11 cellular contexts compared by ENCODE assay signal in the genomic region with DNA sequence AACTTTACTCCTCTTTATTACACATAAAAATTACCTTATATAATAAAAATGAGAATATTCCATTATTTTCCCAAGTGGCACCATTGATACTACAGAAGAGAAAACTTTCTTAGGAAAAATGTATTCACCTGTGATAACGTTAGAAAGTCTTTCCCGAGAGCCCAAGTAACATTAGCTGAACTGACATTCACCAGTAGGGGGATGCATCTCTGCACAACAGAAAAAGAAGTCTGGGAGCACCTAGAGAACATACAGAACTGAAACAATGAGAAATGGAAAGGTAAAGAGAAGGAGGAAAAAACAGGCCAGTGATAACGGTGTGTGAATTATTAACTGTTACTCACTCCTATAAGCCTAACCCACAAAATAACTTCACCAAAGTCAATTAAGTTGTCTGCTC.
DNase-seq lines count a peak whose midpoint lies in the region; ATAC-seq and TF ChIP-seq lines count a peak whose summit lies in the region.
"Had no signal": no experiment of that assay in that cellular context is flagged by ENCODE, and none has a peak within 500 bp of the region (broad histone marks: within the 10 kb centered on the region; RNA-seq: fewer than 3 reads in every experiment).

No MANE protein-coding gene starts in this region.

- TF ChIP-seq CTCF in mammary epithelial cell (conservative IDR thresholded peaks at IDR 0.05 in 1 of 2, IDR thresholded peaks at IDR 0.05 in 1 of 2; ENCODE audit: extremely low read depth in 1 of 2, insufficient read depth in 1 of 2, low read depth in 1 of 2, low read length in 2 of 2) (peak; percentile 32 to 59), neural progenitor cell (IDR thresholded peaks at IDR 0.05) (peak; percentile 67)

- no peaks in the 10 kb centered on the region for H3K9me3 ChIP-seq in mammary epithelial cell (replicated peaks; ENCODE audit: insufficient read depth, low read length)
- H3K9me3 ChIP-seq in neural progenitor cell (ENCODE audit: low read depth) = no peaks in the 10 kb centered on the region

- H3K4me1 Mint-ChIP-seq in neural progenitor cell = peaks cover 19% of the 10 kb centered on the region
- H3K4me1 Mint-ChIP-seq in effector memory CD8-positive, alpha-beta T cell (ENCODE audit: low read depth in 2 of 2) = no peaks in the 10 kb centered on the region
- no peaks in the 10 kb centered on the region for H3K4me1 Mint-ChIP-seq in naive thymus-derived CD8-positive, alpha-beta T cell

- no peak for ATAC-seq in GM21526 (IDR thresholded peaks at IDR 0.05; ENCODE audit: low FRiP score, unreplicated experiment)
- no peak for ATAC-seq in effector memory CD8-positive, alpha-beta T cell (replicated peaks)
- no peak for ATAC-seq in naive thymus-derived CD8-positive, alpha-beta T cell

- no peaks in the 10 kb centered on the region for H3K79me2 ChIP-seq in mammary epithelial cell (ENCODE audit: insufficient read depth, low read length)
- H3K79me2 ChIP-seq in neural progenitor cell (ENCODE audit: low read depth) = no peaks in the 10 kb centered on the region

- no peak overlapping the region for H3K4me3 Mint-ChIP-seq in neural progenitor cell
- no peak overlapping the region for H3K4me3 Mint-ChIP-seq in effector memory CD8-positive, alpha-beta T cell
- no peak overlapping the region for H3K4me3 Mint-ChIP-seq in naive thymus-derived CD8-positive, alpha-beta T cell

- in situ Hi-C loops in mammary epithelial cell (cut with MboI; ENCODE audit: low sequenced_read_pairs in 2 of 2) = no loop called here

- H3K27me3 Mint-ChIP-seq in neural progenitor cell (ENCODE audit: insufficient read depth, low read depth) = no peaks in the 10 kb centered on the region
- H3K27me3 Mint-ChIP-seq in effector memory CD8-positive, alpha-beta T cell = no peaks in the 10 kb centered on the region
- no peaks in the 10 kb centered on the region for H3K27me3 Mint-ChIP-seq in naive thymus-derived CD8-positive, alpha-beta T cell

- H3K27me3 ChIP-seq in mammary epithelial cell (ENCODE audit: insufficient read depth, low read length) (no peaks in the 10 kb centered on the region), neural progenitor cell (no peaks in the 10 kb centered on the region)

- no peak overlapping the region for H3K27ac ChIP-seq in mammary epithelial cell (ENCODE audit: insufficient read depth, low read depth, low read length)
- H3K27ac ChIP-seq in neural progenitor cell = no peak overlapping the region
- H3K27ac ChIP-seq: SK-N-MC had no signal

- DNase-seq in DMS 273 (lab: John Stamatoyannopoulos, UW; ENCODE audit: unreplicated experiment) (peak; percentile 2), DMS 273 treated with DMSO at 0.1 percent for 48 hours (lab: John Stamatoyannopoulos, UW) (no peak), NCI-H1417 treated with DMSO at 0.1 percent for 48 hours (lab: John Stamatoyannopoulos, UW) (peak; percentile 5), mammary epithelial cell (peak; percentile 15), neural progenitor cell (ENCODE audit: low spot score) (peak; percentile 52)
- no peak for DNase-seq in effector memory CD8-positive, alpha-beta T cell
- no peak for DNase-seq in naive thymus-derived CD8-positive, alpha-beta T cell
- DNase-seq: activated effector memory CD4-positive, alpha-beta T cell treated with Interleukin-2 at 50 U/mL for 16 hours; KG1 had no signal

- POLR2A ChIA-PET in naive thymus-derived CD8-positive, alpha-beta T cell (lab: Charles Lee) = no interaction called here

- H3K9ac ChIP-seq in mammary epithelial cell (ENCODE audit: insufficient read depth, low read length) = no peak overlapping the region
- H3K9ac ChIP-seq in neural progenitor cell = no peak overlapping the region

- H3K27ac Mint-ChIP-seq in neural progenitor cell = no peak overlapping the region
- H3K27ac Mint-ChIP-seq in effector memory CD8-positive, alpha-beta T cell = no peak overlapping the region
- H3K27ac Mint-ChIP-seq in naive thymus-derived CD8-positive, alpha-beta T cell = no peak overlapping the region

- no peak overlapping the region for H2AFZ ChIP-seq in mammary epithelial cell (ENCODE audit: low read depth, low read length)
- no peak overlapping the region for H2AFZ ChIP-seq in neural progenitor cell (replicated peaks)

- H3K9me3 Mint-ChIP-seq in neural progenitor cell = peaks cover 3% of the 10 kb centered on the region
- peaks cover 0 to 2% of the 10 kb centered on the region in 2 donors for H3K9me3 Mint-ChIP-seq in effector memory CD8-positive, alpha-beta T cell
- peaks cover 0 to 18% (median 4%) of the 10 kb centered on the region in 9 donors for H3K9me3 Mint-ChIP-seq in naive thymus-derived CD8-positive, alpha-beta T cell

- H3K36me3 Mint-ChIP-seq in neural progenitor cell = no peaks in the 10 kb centered on the region
- peaks cover 5% of the 10 kb centered on the region for H3K36me3 Mint-ChIP-seq in effector memory CD8-positive, alpha-beta T cell (ENCODE audit: insufficient read depth)
- H3K36me3 Mint-ChIP-seq in naive thymus-derived CD8-positive, alpha-beta T cell = no peaks in the 10 kb centered on the region

- CTCF ChIA-PET in mammary epithelial cell (lab: Charles Lee; ENCODE audit: low non-redundant PET) = no interaction called here

- H4K20me1 ChIP-seq in mammary epithelial cell (ENCODE audit: insufficient read depth, low read length) (no peaks in the 10 kb centered on the region), neural progenitor cell (ENCODE audit: low read depth) (no peaks in the 10 kb centered on the region)

- H3F3A ChIP-seq in neural progenitor cell (ENCODE audit: low read depth) = no peaks in the 10 kb centered on the region

- no peak overlapping the region for H3K4me2 ChIP-seq in mammary epithelial cell (ENCODE audit: insufficient read depth, low read depth, low read length)
- no peak overlapping the region for H3K4me2 ChIP-seq in neural progenitor cell

- dilution Hi-C loops in mammary epithelial cell (cut with HindIII; ENCODE audit: low sequenced_read_pairs) = no loop called here

- intact Hi-C loops in mammary epithelial cell (cut with micrococcal nuclease) = no loop called here

- H3K36me3 ChIP-seq in mammary epithelial cell (ENCODE audit: insufficient read depth, low read length) (no peaks in the 10 kb centered on the region), neural progenitor cell (no peaks in the 10 kb centered on the region)

- no peaks in the 10 kb centered on the region for H3K4me1 ChIP-seq in mammary epithelial cell (ENCODE audit: insufficient read depth, low read length)
- no peaks in the 10 kb centered on the region for H3K4me1 ChIP-seq in neural progenitor cell

- WGBS in mammary epithelial cell (ENCODE audit: low coverage, missing lambda C conversion rate) = 21% methylated on average over 3 of the region's 3 CpGs

- H3K4me3 ChIP-seq in mammary epithelial cell (replicated peaks in 1 of 3; ENCODE audit: insufficient read depth in 1 of 3, low read depth in 2 of 3, low read length in 3 of 3) (no peak overlapping the region), neural progenitor cell (no peak overlapping the region)
- H3K4me3 ChIP-seq: SK-N-MC had no signal

- BruUV-seq in mammary epithelial cell (replicated peaks; lab: Mats Ljungman, UMichigan) = no TSS peak

Comparison
In these comparisons a context has a peak if more than half of its experiments do, and no peak if none do; other contexts are left out.
1. DNase-seq: peak in DMS 273 (single experiment), NCI-H1417 treated with DMSO at 0.1 percent for 48 hours (single experiment), mammary epithelial cell (single experiment) and neural progenitor cell (single experiment); none in DMS 273 treated with DMSO at 0.1 percent for 48 hours (single experiment), effector memory CD8-positive, alpha-beta T cell (0 of 3) and naive thymus-derived CD8-positive, alpha-beta T cell (0 of 10).